ENCODE assay signal across 8 cellular contexts in the genomic region with DNA sequence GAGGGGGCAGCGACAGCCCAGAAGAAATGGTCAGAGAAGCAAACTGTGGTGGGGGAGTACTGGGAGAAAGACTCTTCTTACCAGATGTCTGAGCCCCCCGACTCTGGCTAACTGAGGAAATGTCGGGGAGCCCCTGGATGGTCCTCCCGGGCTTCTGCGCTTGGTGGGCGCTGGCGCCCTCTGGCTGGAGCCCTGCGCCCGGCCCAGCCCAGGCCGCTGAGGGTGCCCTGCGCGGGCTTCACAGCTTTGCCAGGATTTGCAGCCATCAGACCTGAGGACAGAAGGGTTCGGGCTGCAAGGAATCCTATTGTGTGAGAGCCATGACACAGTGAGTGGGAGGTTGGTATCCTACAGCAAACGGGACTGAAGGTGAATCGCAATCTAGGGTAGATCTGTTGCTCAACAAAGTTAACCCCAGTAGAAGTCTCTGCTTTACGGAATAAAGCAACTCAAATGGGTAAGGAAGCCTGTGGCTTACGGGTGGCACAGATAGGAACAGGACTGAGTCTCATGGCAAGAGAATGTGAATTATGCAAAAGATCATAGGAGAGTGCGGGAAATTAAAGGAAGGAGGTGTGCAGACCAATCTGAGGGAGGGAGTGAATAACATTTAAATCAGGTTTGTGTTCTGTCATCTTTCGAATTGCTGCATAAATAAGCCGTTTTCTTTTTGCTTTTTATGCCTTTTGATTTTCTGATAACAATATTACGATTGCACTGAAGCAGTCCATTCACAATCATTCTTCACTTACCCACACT. TPM values are rescaled to one million over a fixed set of nuclear protein-coding genes. Genes with fewer than 3 reads are reported as not detected.
A peak's percentile ranks its signal among the peaks of the same experiment; 100 is the strongest.
DNase-seq lines count a peak whose midpoint lies in the region; ATAC-seq lines count a peak whose summit lies in the region.

No MANE protein-coding gene starts in this region.

- peaks cover 7% of the 10 kb centered on the region; the same call in 1 of the 2 replicates for H3K4me1 ChIP-seq in GM23248 (ENCODE audit: insufficient read depth)

- no peak for ATAC-seq in GM18520 (IDR thresholded peaks at IDR 0.05; ENCODE audit: unreplicated experiment)

- 9% methylated on average over 20 to 21 of the region's 21 CpGs for WGBS in GM23248 (ENCODE audit: low coverage in 1 of 2, low lambda C conversion rate in 2 of 2, missing lambda C conversion rate in 2 of 2), 2 experiments

- peak overlapping the region; percentile 79 for H3K4me3 ChIP-seq in GM23248

- in situ Hi-C loops in GM23248 (cut with MboI), result no loop called here

- H3K27ac ChIP-seq in GM23248, result no peak overlapping the region

- H3K9ac ChIP-seq in GM23248, result peak overlapping the region; percentile 72

- H3K4me2 ChIP-seq in GM23248 (ENCODE audit: unreplicated experiment), result peak overlapping the region; percentile 95

- DNase-seq in ELF-1 (ENCODE audit: low read depth, low spot score), result peak; percentile 53
- peak; percentile 71 for DNase-seq in GM23248
- DNase-seq in NCI-H2227 treated with DMSO at 0.1 percent for 48 hours (lab: John Stamatoyannopoulos, UW), result peak; percentile 15
- peak; percentile 45 for DNase-seq in astrocyte of the hippocampus (ENCODE audit: low read depth, low spot score)
- DNase-seq in hepatic stellate cell (ENCODE audit: low spot score), result peak; percentile 69
- DNase-seq in pons (ENCODE audit: low spot score), result peak; percentile 85
- DNase-seq in SKM-1 treated with dmso at 0.1 percent for 144 hours (lab: John Stamatoyannopoulos, UW; ENCODE audit: unreplicated experiment), result no peak

- H3K27me3 ChIP-seq in GM23248 (replicated peaks; ENCODE audit: insufficient read depth), result no peaks in the 10 kb centered on the region

- H3K79me2 ChIP-seq in GM23248 (ENCODE audit: insufficient read depth), result no peaks in the 10 kb centered on the region

- no peaks in the 10 kb centered on the region for H3K9me3 ChIP-seq in GM23248 (ENCODE audit: low read depth)

- H2AFZ ChIP-seq in GM23248, result peak overlapping the region; percentile 98

- H4K20me1 ChIP-seq in GM23248 (ENCODE audit: insufficient read depth), result no peaks in the 10 kb centered on the region

- H3F3A ChIP-seq in GM23248 (ENCODE audit: insufficient read depth), result peaks cover 16% of the 10 kb centered on the region; the same call in 1 of the 2 replicates

- no peaks in the 10 kb centered on the region for H3K9me2 ChIP-seq in GM23248 (ENCODE audit: insufficient read depth)

- H3K36me3 ChIP-seq in GM23248 (ENCODE audit: low read depth), result no peaks in the 10 kb centered on the region

RNA-seq across cellular contexts. Expression of a gene that starts 0.7 kb away (rescaled TPM):
- total RNA-seq in GM23248 (2014; rRNA removed; shearing (Covaris generic)), result 6.5 and 7.6 TPM in 2 replicates
- polyA plus RNA-seq in GM23248 (2016; fragmentation: Nextera tagmentation; extraction: Ambion mirVana), result 8.7 and 8.8 TPM in 2 replicates
